ENCODE assay signal across 15 cellular contexts in the genomic region with DNA sequence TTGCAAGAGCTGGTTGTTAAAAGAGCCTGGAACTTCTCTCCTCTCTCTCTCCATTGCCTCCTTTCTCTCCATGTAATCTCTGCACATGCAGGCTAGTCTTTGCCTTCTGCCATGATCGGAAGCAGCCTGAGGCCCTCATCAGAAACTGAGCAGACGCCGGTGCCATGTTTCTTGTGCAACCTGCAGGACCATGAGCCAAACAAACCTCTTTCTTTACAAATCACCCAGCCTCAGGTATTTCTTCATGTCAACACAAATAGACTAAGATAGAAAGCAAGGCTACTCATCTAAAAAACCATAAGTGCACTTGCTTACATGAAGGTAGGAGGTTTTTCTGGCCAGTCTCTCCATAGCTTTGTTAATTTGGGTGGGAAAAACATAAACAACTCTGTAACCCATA. TPM values are rescaled to one million over a fixed set of nuclear protein-coding genes. Genes with fewer than 3 reads are reported as not detected.
DNase-seq lines count a peak whose midpoint lies in the region; ATAC-seq and TF ChIP-seq lines count a peak whose summit lies in the region.
"Had no signal": no experiment of that assay in that cellular context is flagged by ENCODE, and none has a peak within 500 bp of the region (broad histone marks: within the 10 kb centered on the region; RNA-seq: fewer than 3 reads in every experiment).

No MANE protein-coding gene starts in this region.

- H3K4me3 ChIP-seq in heart right ventricle: no peak overlapping the region
- H3K4me3 ChIP-seq in trophoblast cell (ENCODE audit: low read depth, low read length): no peak overlapping the region
- H3K4me3 ChIP-seq in stomach smooth muscle (ENCODE audit: low read length in 2 of 2): peak overlapping the region; percentile 1 to 10
- H3K4me3 ChIP-seq: BLaER1, HAP-1 had no signal

- H3K9ac ChIP-seq in trophoblast cell (ENCODE audit: low read length) (no peak overlapping the region), stomach smooth muscle (ENCODE audit: low read length in 2 of 2) (no peak overlapping the region)
- H3K9ac ChIP-seq: BLaER1 had no signal

- H3K18ac ChIP-seq in trophoblast cell (ENCODE audit: low read length): no peak overlapping the region

- no peak overlapping the region for H4K12ac ChIP-seq in trophoblast cell (ENCODE audit: low read depth, low read length)

- intact Hi-C loops in heart right ventricle (cut with DNase I): no loop called here
- intact Hi-C loops in Right ventricle myocardium superior (cut with DNase I): no loop called here

- no peak overlapping the region for H3K14ac ChIP-seq in trophoblast cell (ENCODE audit: low read length)

- H3K4me1 Mint-ChIP-seq in glutamatergic neuron (ENCODE audit: low read depth, unreplicated experiment): peaks cover 23% of the 10 kb centered on the region
- H3K4me1 Mint-ChIP-seq: CD4-positive, CD25-positive, alpha-beta regulatory T cell had no signal

- no peaks in the 10 kb centered on the region for H3K9me3 Mint-ChIP-seq in glutamatergic neuron (ENCODE audit: unreplicated experiment)

- H3K4me3 Mint-ChIP-seq in glutamatergic neuron (ENCODE audit: unreplicated experiment): no peak overlapping the region
- H3K4me3 Mint-ChIP-seq: CD4-positive, CD25-positive, alpha-beta regulatory T cell had no signal

- H2AK5ac ChIP-seq in trophoblast cell (ENCODE audit: low read length): no peak overlapping the region

- peaks cover 11% of the 10 kb centered on the region for H3K79me2 ChIP-seq in trophoblast cell (ENCODE audit: control insufficient read depth, insufficient read depth, low read length, poor library complexity)

- no peak overlapping the region for H3K23ac ChIP-seq in trophoblast cell (ENCODE audit: low read length)

- H3K4me1 ChIP-seq in heart right ventricle (peaks cover 0 to 92% (median 45%) of the 10 kb centered on the region in 9 donors), trophoblast cell (ENCODE audit: control insufficient read depth in 1 of 2, insufficient read depth in 2 of 2, low read length in 2 of 2) (peaks cover 20 to 26% of the 10 kb centered on the region in 2 experiments), stomach smooth muscle (ENCODE audit: control insufficient read depth, insufficient read depth, low read length) (peaks cover 65% of the 10 kb centered on the region)
- H3K4me1 ChIP-seq: BLaER1, HAP-1 had no signal

- no peak overlapping the region for H3K4me2 ChIP-seq in trophoblast cell (ENCODE audit: low read length)
- H3K4me2 ChIP-seq: BLaER1 had no signal

- no peak overlapping the region for H3K4ac ChIP-seq in trophoblast cell (ENCODE audit: low read depth, low read length)

- no peaks in the 10 kb centered on the region for H3K9me3 ChIP-seq in heart right ventricle
- H3K9me3 ChIP-seq in trophoblast cell (ENCODE audit: insufficient read depth, low read depth, low read length): no peaks in the 10 kb centered on the region
- no peaks in the 10 kb centered on the region for H3K9me3 ChIP-seq in stomach smooth muscle (ENCODE audit: control insufficient read depth in 2 of 2, low read length in 2 of 2)
- H3K9me3 ChIP-seq: BLaER1, HAP-1 had no signal

- peak overlapping the region in 6 of 10 donors; percentile 9 to 83 (median 39) for H3K27ac ChIP-seq in heart right ventricle
- peak overlapping the region; percentile 21 for H3K27ac ChIP-seq in trophoblast cell (ENCODE audit: low read depth, low read length)
- peak overlapping the region; percentile 1 for H3K27ac ChIP-seq in stomach smooth muscle (ENCODE audit: low read length)
- H3K27ac ChIP-seq: BLaER1 had no signal

- no peaks in the 10 kb centered on the region for H3K27me3 ChIP-seq in heart right ventricle
- H3K27me3 ChIP-seq in trophoblast cell (ENCODE audit: insufficient read depth, low read length): no peaks in the 10 kb centered on the region
- no peaks in the 10 kb centered on the region for H3K27me3 ChIP-seq in stomach smooth muscle (ENCODE audit: control insufficient read depth in 1 of 2, insufficient read depth in 2 of 2, low read length in 2 of 2)
- H3K27me3 ChIP-seq: BLaER1 had no signal

- H2BK5ac ChIP-seq in trophoblast cell (ENCODE audit: low read depth, low read length, poor library complexity): no peak overlapping the region

- 53 to 74% methylated on average over 3 of the region's 3 CpGs for WGBS in heart right ventricle, 2 donors
- no CpG with 5 or more reads among the region's 3 CpGs for WGBS in trophoblast cell (ENCODE audit: extremely low coverage, insufficient coverage, insufficient read length)

- H4K91ac ChIP-seq in trophoblast cell (ENCODE audit: low read depth, low read length): no peak overlapping the region

- H2BK12ac ChIP-seq in trophoblast cell (ENCODE audit: low read length): no peak overlapping the region

- H3K27me3 Mint-ChIP-seq in glutamatergic neuron (ENCODE audit: unreplicated experiment): peaks cover 1% of the 10 kb centered on the region
- H3K27me3 Mint-ChIP-seq: CD4-positive, CD25-positive, alpha-beta regulatory T cell had no signal

- H4K8ac ChIP-seq in trophoblast cell (ENCODE audit: low read depth, low read length): no peak overlapping the region

- no peaks in the 10 kb centered on the region for H3K36me3 Mint-ChIP-seq in glutamatergic neuron (ENCODE audit: unreplicated experiment)
- H3K36me3 Mint-ChIP-seq: CD4-positive, CD25-positive, alpha-beta regulatory T cell had no signal

- H3K79me1 ChIP-seq in trophoblast cell (ENCODE audit: low read length): peaks cover 7% of the 10 kb centered on the region

- H3K36me3 ChIP-seq in heart right ventricle: no peaks in the 10 kb centered on the region
- peaks cover 0 to 4% of the 10 kb centered on the region in 2 experiments for H3K36me3 ChIP-seq in trophoblast cell (ENCODE audit: control insufficient read depth in 1 of 2, insufficient read depth in 2 of 2, low read length in 2 of 2)
- H3K36me3 ChIP-seq in stomach smooth muscle (ENCODE audit: control insufficient read depth in 2 of 2, insufficient read depth in 2 of 2, low read length in 2 of 2): no peaks in the 10 kb centered on the region
- H3K36me3 ChIP-seq: BLaER1, HAP-1 had no signal

- ATAC-seq in heart right ventricle: no peak
- ATAC-seq in Right ventricle myocardium superior (ENCODE audit: poor library complexity): no peak

- DNase-seq in heart right ventricle (no peak), Right ventricle myocardium superior (no peak), trophoblast cell (no peak), MV-4-11 (lab: John Stamatoyannopoulos, UW) (no peak), glutamatergic neuron (no peak)
- no peak for DNase-seq in activated CD4-positive, alpha-beta T cell treated with anti-CD3 and anti-CD28 coated beads for 1 hour
- DNase-seq: 8988T; AML-193; CD4-positive, CD25-positive, alpha-beta regulatory T cell; DMS53; GF-D8; GOT3 had no signal

- no peak overlapping the region for H2AFZ ChIP-seq in trophoblast cell (ENCODE audit: insufficient read depth, low read length, poor library complexity)

- H3K27ac Mint-ChIP-seq in glutamatergic neuron (ENCODE audit: unreplicated experiment): no peak overlapping the region
- H3K27ac Mint-ChIP-seq: CD4-positive, CD25-positive, alpha-beta regulatory T cell had no signal

- no peak for TF ChIP-seq CTCF in heart right ventricle (IDR thresholded peaks at IDR 0.05)
- TF ChIP-seq CTCF in glutamatergic neuron (IDR thresholded peaks at IDR 0.05; ENCODE audit: partially characterized antibody, unreplicated experiment): no peak

- no peak overlapping the region for H2BK120ac ChIP-seq in trophoblast cell (ENCODE audit: insufficient read depth, low read length, poor library complexity)

RNA-seq across cellular contexts. Expression of gene PDZRN3, which starts 8.7 kb away (rescaled TPM):
- total RNA-seq in heart right ventricle (100 to 1,000 TPM in 2 of 10 donors, 10 to 100 TPM in 8; 63.4 to 143 (median 82.0) TPM), Right ventricle myocardium superior (130 TPM), glutamatergic neuron (ENCODE audit: unreplicated experiment) (21.9 TPM)
- 10 to 100 TPM; 17.7 to 49.1 TPM for polyA plus RNA-seq in heart right ventricle
- polyA plus RNA-seq in trophoblast cell (2013): 32.0 and 35.4 TPM in 2 replicates
- total RNA-seq: CD4-positive, CD25-positive, alpha-beta regulatory T cell had no signal
- polyA plus RNA-seq: CD4-positive, CD25-positive, alpha-beta regulatory T cell had no signal

Comparison
In these comparisons a context has a peak if more than half of its experiments do, and no peak if none do; other contexts are left out.
1. H3K4me3 ChIP-seq: peak in stomach smooth muscle (2 of 2); none in heart right ventricle (0 of 10) and trophoblast cell (single experiment).
2. Peak in every context shown above with its lines, with median percentiles within 50 percentile points of each other: H3K27ac ChIP-seq.